Comparison of ENCODE assay signal across 8 cellular contexts in genomic region chr12:95942532-95943230, GRCh38. TPM values are rescaled to one million over a fixed set of nuclear protein-coding genes. Genes with fewer than 3 reads are reported as not detected.
DNase-seq lines count a peak whose midpoint lies in the region; ATAC-seq and TF ChIP-seq lines count a peak whose summit lies in the region.

Gene CCDC38, minus strand, starts transcription at chr12:95942614. Its CDS starts 6,105 bp downstream, at chr12:95936509.

- H3K9ac ChIP-seq in GM23248 (peak within 1 kb of the TSS; percentile 79), neural progenitor cell (no peak within 1 kb of the TSS)

- H3K79me2 ChIP-seq in GM23248 (ENCODE audit: insufficient read depth) = no peaks in the 10 kb centered on the region
- no peaks in the 10 kb centered on the region for H3K79me2 ChIP-seq in neural progenitor cell (ENCODE audit: low read depth)

- peaks cover 4% of the 10 kb centered on the region for H3K4me1 Mint-ChIP-seq in neural progenitor cell

- DNase-seq in Daoy (ENCODE audit: low read depth) (peak; percentile 92), GM23248 (peak; percentile 81), RWPE2 (ENCODE audit: low spot score) (peak; percentile 82), foreskin fibroblast (peak; percentile 26 to 82), neural progenitor cell (ENCODE audit: low spot score) (peak; percentile 78), stromal cell of bone marrow (ENCODE audit: low read depth) (peak; percentile 58)
- DNase-seq in activated T-helper 9 cell treated with anti-CD3 and anti-CD28 coated beads, Interleukin-2, amount 50 U/mL, for 16 hours (ENCODE audit: low read depth) = peak; percentile 73

- TF ChIP-seq CTCF in RWPE2 (IDR thresholded peaks at IDR 0.05; ENCODE audit: poor library complexity, severe bottlenecking) (no peak), foreskin fibroblast (IDR thresholded peaks at IDR 0.05; ENCODE audit: low read depth, low read length) (no peak), neural progenitor cell (IDR thresholded peaks at IDR 0.05) (no peak)

- peak within 1 kb of the TSS; percentile 78 for H3K4me2 ChIP-seq in GM23248 (ENCODE audit: unreplicated experiment)
- H3K4me2 ChIP-seq in neural progenitor cell = peak within 1 kb of the TSS; percentile 90

- H2AFZ ChIP-seq in GM23248 (peak within 1 kb of the TSS; percentile 88), neural progenitor cell (replicated peaks) (peak within 1 kb of the TSS; percentile 75)

- WGBS in GM23248 (ENCODE audit: low coverage in 1 of 2, low lambda C conversion rate in 2 of 2, missing lambda C conversion rate in 2 of 2), 2 experiments = 0 to 2% methylated on average over 24 to 38 of the region's 40 CpGs

- H3F3A ChIP-seq in GM23248 (ENCODE audit: insufficient read depth) (no peaks in the 10 kb centered on the region), neural progenitor cell (ENCODE audit: low read depth) (peaks cover 32% of the 10 kb centered on the region)

- in situ Hi-C loops in GM23248 (cut with MboI) = no loop called here

- no peaks in the 10 kb centered on the region for H3K36me3 Mint-ChIP-seq in neural progenitor cell

- H4K20me1 ChIP-seq in GM23248 (ENCODE audit: insufficient read depth) (no peaks in the 10 kb centered on the region), neural progenitor cell (ENCODE audit: low read depth) (no peaks in the 10 kb centered on the region)

- H3K4me3 ChIP-seq in GM23248 = peak within 1 kb of the TSS; percentile 77
- peak within 1 kb of the TSS; percentile 66 for H3K4me3 ChIP-seq in RWPE2 (ENCODE audit: severe bottlenecking)
- H3K4me3 ChIP-seq in foreskin fibroblast (ENCODE audit: low read depth in 1 of 2, low read length in 2 of 2) = peak within 1 kb of the TSS; percentile 59 to 84
- H3K4me3 ChIP-seq in neural progenitor cell = peak within 1 kb of the TSS; percentile 84

- H3K27me3 ChIP-seq in GM23248 (replicated peaks; ENCODE audit: insufficient read depth) (no peaks in the 10 kb centered on the region), RWPE2 (ENCODE audit: insufficient read depth, poor library complexity, severe bottlenecking) (no peaks in the 10 kb centered on the region), neural progenitor cell (peaks cover 14% of the 10 kb centered on the region)

- no peaks in the 10 kb centered on the region for H3K9me2 ChIP-seq in GM23248 (ENCODE audit: insufficient read depth)

- H3K9me3 ChIP-seq in GM23248 (ENCODE audit: low read depth) = no peaks in the 10 kb centered on the region
- H3K9me3 ChIP-seq in KOPT-K1 (ENCODE audit: insufficient read depth, low read length, poor library complexity, severe bottlenecking) = no peaks in the 10 kb centered on the region
- no peaks in the 10 kb centered on the region for H3K9me3 ChIP-seq in RWPE2 (ENCODE audit: severe bottlenecking)
- no peaks in the 10 kb centered on the region for H3K9me3 ChIP-seq in neural progenitor cell (ENCODE audit: low read depth)

- H3K9me3 Mint-ChIP-seq in neural progenitor cell = peaks cover 2% of the 10 kb centered on the region

- peaks cover 10% of the 10 kb centered on the region for H3K27me3 Mint-ChIP-seq in neural progenitor cell (ENCODE audit: insufficient read depth, low read depth)

- H3K27ac Mint-ChIP-seq in neural progenitor cell = peak within 1 kb of the TSS; percentile 88

- H3K36me3 ChIP-seq in GM23248 (ENCODE audit: low read depth) (no peaks in the 10 kb centered on the region), KOPT-K1 (ENCODE audit: insufficient read depth, low read length) (no peaks in the 10 kb centered on the region), RWPE2 (ENCODE audit: low read depth) (no peaks in the 10 kb centered on the region), neural progenitor cell (no peaks in the 10 kb centered on the region)

- peak; percentile 89 for ATAC-seq in RWPE2 (ENCODE audit: low read depth)

- H3K4me1 ChIP-seq in GM23248 (ENCODE audit: insufficient read depth) = no peaks in the 10 kb centered on the region
- H3K4me1 ChIP-seq in RWPE2 (ENCODE audit: insufficient read depth, poor library complexity, severe bottlenecking) = no peaks in the 10 kb centered on the region
- H3K4me1 ChIP-seq in neural progenitor cell = peaks cover 4% of the 10 kb centered on the region

- peak within 1 kb of the TSS; percentile 95 for H3K4me3 Mint-ChIP-seq in neural progenitor cell

- H3K27ac ChIP-seq in GM23248 (no peak within 1 kb of the TSS), KOPT-K1 (ENCODE audit: low read depth, low read length, poor library complexity, severe bottlenecking) (peak within 1 kb of the TSS; percentile 69), RWPE2 (ENCODE audit: poor library complexity, severe bottlenecking) (peak within 1 kb of the TSS; percentile 50), neural progenitor cell (no peak within 1 kb of the TSS)

RNA-seq across cellular contexts. Expression of gene CCDC38, which starts in this region (rescaled TPM):
- 0.06 TPM in 1 of 2 replicates, not detected in the other for total RNA-seq in Daoy (2014; rRNA removed; shearing (Covaris generic))
- under 0.01 TPM in 1 of 2 replicates, not detected in the other for total RNA-seq in GM23248 (2014; rRNA removed; shearing (Covaris generic))
- 0.06 TPM in 1 of 2 replicates, not detected in the other for polyA plus RNA-seq in GM23248 (2016; fragmentation: Nextera tagmentation; extraction: Ambion mirVana)
- 0.12 and 0.13 TPM in 2 replicates for total RNA-seq in neural progenitor cell (ENCODE audit: low replicate concordance)

Comparison
In these comparisons a context has a peak if more than half of its experiments do, and no peak if none do; other contexts are left out.
1. Peak in DNase-seq in Daoy; RNA of the gene not detected or under 1 TPM.
2. Peak in DNase-seq, H3K4me3 ChIP-seq, H3K9ac ChIP-seq and H3K4me2 ChIP-seq in GM23248; RNA of the gene not detected or under 1 TPM.
3. Peak in DNase-seq, H3K4me3 ChIP-seq and H3K4me2 ChIP-seq in neural progenitor cell; RNA of the gene not detected or under 1 TPM.
4. H3K27ac ChIP-seq: peak in KOPT-K1 (single experiment) and RWPE2 (single experiment); none in GM23248 (single experiment) and neural progenitor cell (single experiment).
5. Peak in every context shown above with its lines, with median percentiles within 50 percentile points of each other: DNase-seq and H3K4me3 ChIP-seq.